In the genomic region with DNA sequence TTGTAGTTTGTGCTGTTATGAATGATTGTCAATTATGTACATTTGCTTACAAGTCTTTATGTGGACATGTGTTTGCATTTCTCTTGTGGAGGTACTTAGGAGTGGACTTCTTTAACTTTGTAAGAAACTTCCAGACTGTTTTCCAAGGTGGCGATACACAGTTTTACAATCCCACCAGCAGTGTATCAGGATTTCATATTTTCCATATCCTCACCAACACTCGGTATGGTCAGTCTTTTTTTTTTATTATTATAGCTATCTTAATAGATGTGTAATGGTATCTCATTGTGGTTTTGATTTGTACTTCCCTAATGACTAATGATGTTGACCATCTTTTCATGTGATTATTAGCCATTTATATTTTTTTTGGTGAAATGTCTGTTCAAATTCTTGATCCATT, we compare ENCODE assay signal across 29 cellular contexts.
"Had no signal": no experiment of that assay in that cellular context is flagged by ENCODE, and none has a peak within 500 bp of the region (broad histone marks: within the 10 kb centered on the region; RNA-seq: fewer than 3 reads in every experiment).

No MANE protein-coding gene starts in this region.

- H3K4me1 ChIP-seq: vagina had no signal

- H3K4me1 Mint-ChIP-seq: naive thymus-derived CD8-positive, alpha-beta T cell; stimulated activated effector memory CD8-positive, alpha-beta T cell treated with anti-CD3 and anti-CD28 coated beads, Interleukin-12 subunit alpha, Interleukin-12 subunit beta, amount 100 ng/mL, for 72 hours; stimulated activated naive B cell treated with anti-CD40 and anti-IgM and Interleukin-4, amounts not matched to agents 10 μg/mL and 1 μg/mL and 100 μg/mL, for 72 hours had no signal

- H3K36me3 ChIP-seq: ovary, right lobe of liver, thoracic aorta, thyroid gland, tibial nerve, upper lobe of left lung, vagina had no signal

- H3K9me3 ChIP-seq: ovary, psoas muscle, right lobe of liver, sigmoid colon, stomach, thoracic aorta, thyroid gland, tibial nerve, upper lobe of left lung, vagina had no signal

- FAIRE-seq: small intestine, urothelium cell line had no signal

- H3K4me2 ChIP-seq: neural progenitor cell had no signal

- ATAC-seq: naive thymus-derived CD8-positive, alpha-beta T cell; natural killer cell treated with Interleukin-12 subunit alpha and Interleukin-12 subunit beta and Interleukin-15 and Interleukin-18, amount 100 ng/mL, for 72 hours; psoas muscle; right cardiac atrium; right lobe of liver; stimulated activated effector memory CD8-positive, alpha-beta T cell treated with anti-CD3 and anti-CD28 coated beads, Interleukin-12 subunit alpha, Interleukin-12 subunit beta, amount 100 ng/mL, for 72 hours; stimulated activated naive B cell treated with anti-CD40 and anti-IgM and Interleukin-4, amounts not matched to agents 10 μg/mL and 1 μg/mL and 100 μg/mL, for 72 hours had no signal

- H3K27me3 ChIP-seq: neural progenitor cell, ovary, right lobe of liver, sigmoid colon, stomach, thyroid gland, tibial nerve, upper lobe of left lung, vagina had no signal

- H3K4me3 Mint-ChIP-seq: naive thymus-derived CD8-positive, alpha-beta T cell; natural killer cell treated with Interleukin-12 subunit alpha and Interleukin-12 subunit beta and Interleukin-15 and Interleukin-18, amount 100 ng/mL, for 72 hours; neural progenitor cell; stimulated activated effector memory CD8-positive, alpha-beta T cell treated with anti-CD3 and anti-CD28 coated beads, Interleukin-12 subunit alpha, Interleukin-12 subunit beta, amount 100 ng/mL, for 72 hours; stimulated activated naive B cell treated with anti-CD40 and anti-IgM and Interleukin-4, amounts not matched to agents 10 μg/mL and 1 μg/mL and 100 μg/mL, for 72 hours; stimulated activated naive CD8-positive, alpha-beta T cell treated with anti-CD3 and anti-CD28 coated beads, Interleukin-15, Interleukin-2, amounts not matched to agents 100 ng/mL and 50 ng/mL, for 24 hours had no signal

- H3K4me3 ChIP-seq: neural progenitor cell, ovary, psoas muscle, right lobe of liver, sigmoid colon, stomach, thoracic aorta, thyroid gland, tibial nerve, upper lobe of left lung, vagina had no signal

- H3K27me3 Mint-ChIP-seq: naive thymus-derived CD8-positive, alpha-beta T cell; natural killer cell treated with Interleukin-12 subunit alpha and Interleukin-12 subunit beta and Interleukin-15 and Interleukin-18, amount 100 ng/mL, for 72 hours; progenitor cell of endocrine pancreas; stimulated activated naive B cell treated with anti-CD40 and anti-IgM and Interleukin-4, amounts not matched to agents 10 μg/mL and 1 μg/mL and 100 μg/mL, for 72 hours; stimulated activated naive CD8-positive, alpha-beta T cell treated with anti-CD3 and anti-CD28 coated beads, Interleukin-15, Interleukin-2, amounts not matched to agents 100 ng/mL and 50 ng/mL, for 24 hours had no signal

- H3K9me3 Mint-ChIP-seq: naive thymus-derived CD8-positive, alpha-beta T cell; natural killer cell treated with Interleukin-12 subunit alpha and Interleukin-12 subunit beta and Interleukin-15 and Interleukin-18, amount 100 ng/mL, for 72 hours; neural progenitor cell; stimulated activated effector memory CD8-positive, alpha-beta T cell treated with anti-CD3 and anti-CD28 coated beads, Interleukin-12 subunit alpha, Interleukin-12 subunit beta, amount 100 ng/mL, for 72 hours; stimulated activated naive B cell treated with anti-CD40 and anti-IgM and Interleukin-4, amounts not matched to agents 10 μg/mL and 1 μg/mL and 100 μg/mL, for 72 hours; stimulated activated naive CD8-positive, alpha-beta T cell treated with anti-CD3 and anti-CD28 coated beads, Interleukin-15, Interleukin-2, amounts not matched to agents 100 ng/mL and 50 ng/mL, for 24 hours had no signal

- DNase-seq: naive thymus-derived CD8-positive, alpha-beta T cell; occipital lobe; ovary; posterior cingulate gyrus; psoas muscle; right cardiac atrium; right lobe of liver; sigmoid colon; small intestine; stimulated activated CD4-positive, alpha-beta T cell treated with anti-CD3 and anti-CD28 coated beads, Interleukin-15, amount 100 ng/mL, for 24 hours; stimulated activated CD4-positive, alpha-beta T cell treated with anti-CD3 and anti-CD28 coated beads, Interleukin-2, amount 100 ng/mL, for 24 hours; stimulated activated CD4-positive, alpha-beta T cell treated with anti-CD3 and anti-CD28 coated beads, Interleukin-2, amount 100 ng/mL, for 48 hours; stimulated activated CD4-positive, alpha-beta T cell treated with anti-CD3 and anti-CD28 coated beads, Interleukin-4, amount 100 ng/mL, for 24 hours; stimulated activated naive B cell treated with anti-CD40 and anti-IgM and Interleukin-4, amounts not matched to agents 10 μg/mL and 1 μg/mL and 100 μg/mL, for 72 hours; stimulated activated naive CD4-positive, alpha-beta T cell treated with Interleukin-2 at 50 U/mL for 16 hours; stomach; thyroid gland; trophoblast cell; upper lobe of left lung had no signal

- H2AFZ ChIP-seq: neural progenitor cell, parathyroid adenoma had no signal

- H3K27ac ChIP-seq: neural progenitor cell, ovary, parathyroid adenoma, psoas muscle, right lobe of liver, sigmoid colon, stomach, thoracic aorta, thyroid gland, tibial nerve, upper lobe of left lung, vagina had no signal

- H3K36me3 Mint-ChIP-seq: natural killer cell treated with Interleukin-12 subunit alpha and Interleukin-12 subunit beta and Interleukin-15 and Interleukin-18, amount 100 ng/mL, for 72 hours had no signal

- H3K9ac ChIP-seq: neural progenitor cell, parathyroid adenoma had no signal

- H3K27ac Mint-ChIP-seq: naive thymus-derived CD8-positive, alpha-beta T cell; natural killer cell treated with Interleukin-12 subunit alpha and Interleukin-12 subunit beta and Interleukin-15 and Interleukin-18, amount 100 ng/mL, for 72 hours; neural progenitor cell; progenitor cell of endocrine pancreas; stimulated activated effector memory CD8-positive, alpha-beta T cell treated with anti-CD3 and anti-CD28 coated beads, Interleukin-12 subunit alpha, Interleukin-12 subunit beta, amount 100 ng/mL, for 72 hours; stimulated activated naive B cell treated with anti-CD40 and anti-IgM and Interleukin-4, amounts not matched to agents 10 μg/mL and 1 μg/mL and 100 μg/mL, for 72 hours; stimulated activated naive CD8-positive, alpha-beta T cell treated with anti-CD3 and anti-CD28 coated beads, Interleukin-15, Interleukin-2, amounts not matched to agents 100 ng/mL and 50 ng/mL, for 24 hours had no signal
